Comparison of ENCODE assay signal across 8 cellular contexts in genomic region chr2:9753276-9753600, GRCh38.
DNase-seq lines count a peak whose midpoint lies in the region; ATAC-seq and TF ChIP-seq lines count a peak whose summit lies in the region.

No MANE protein-coding gene starts in this region.

- peak overlapping the region; percentile 82 for H3K27ac Mint-ChIP-seq in MCF 10A (ENCODE audit: low read depth, unreplicated experiment)

- no peak for TF ChIP-seq CTCF in MCF 10A (IDR thresholded peaks at IDR 0.05; ENCODE audit: unreplicated experiment)

- CTCF ChIA-PET in MCF 10A (lab: Yijun Ruan, JAX), result interaction anchor here (1.1 to 9.7 kb wide), 3 partner anchors 18 to 99 kb away, joined by 4 to 81 read pairs (median 8); no protein-coding TSS in a partner anchor

- no peaks in the 10 kb centered on the region for H3K9me3 Mint-ChIP-seq in MCF 10A (ENCODE audit: unreplicated experiment)

- H3K36me3 Mint-ChIP-seq in MCF 10A (ENCODE audit: insufficient read depth, unreplicated experiment), result no peaks in the 10 kb centered on the region

- H3K27me3 Mint-ChIP-seq in MCF 10A (ENCODE audit: insufficient read depth, unreplicated experiment), result no peaks in the 10 kb centered on the region

- DNase-seq in activated gamma-delta T cell treated with Interleukin-2 at 50 U/mL for 16 hours (peak; percentile 26), activated gamma-delta T cell (lab: John Stamatoyannopoulos, UW) (no peak), SKM-1 (lab: John Stamatoyannopoulos, UW; ENCODE audit: unreplicated experiment) (peak; percentile 35), MCF 10A (ENCODE audit: unreplicated experiment) (peak; percentile 97), left lobe of liver (ENCODE audit: low spot score) (no peak), NK-92 (lab: John Stamatoyannopoulos, UW; ENCODE audit: unreplicated experiment) (no peak)
- peak; percentile 27 to 44 for DNase-seq in stimulated activated CD8-positive, alpha-beta memory T cell treated with anti-CD3 and anti-CD28 coated beads, Interleukin-7, amount 100 ng/mL, for 4 hours (ENCODE audit: low read depth in 2 of 2)

- BruUV-seq in MCF 10A (replicated peaks; lab: Mats Ljungman, UMichigan), result no TSS peak

- POLR2A ChIA-PET in MCF 10A (lab: Yijun Ruan, JAX), result interaction anchor here (0.8 to 3.4 kb wide), 19 partner anchors 11 to 278 kb away, joined by 3 to 38 read pairs (median 4); partner anchors contain the start of genes ADAM17, IAH1, TAF1B and YWHAQ

- intact Hi-C loops in MCF 10A (cut with micrococcal nuclease), result loop anchor here (1.0 to 2.0 kb wide), 2 partner anchors 123 to 196 kb away; partner anchors contain the start of gene YWHAQ

- peak overlapping the region; percentile 69 for H3K4me3 Mint-ChIP-seq in MCF 10A (ENCODE audit: unreplicated experiment)

- peaks cover 36% of the 10 kb centered on the region for H3K4me1 Mint-ChIP-seq in MCF 10A (ENCODE audit: insufficient read depth, unreplicated experiment)

- peak; percentile 63 for ATAC-seq in HG03095 (IDR thresholded peaks at IDR 0.05; ENCODE audit: unreplicated experiment)
- peak; percentile 63 for ATAC-seq in left lobe of liver

Comparison
In these comparisons a context has a peak if more than half of its experiments do, and no peak if none do; other contexts are left out.
1. DNase-seq: peak in activated gamma-delta T cell treated with Interleukin-2 at 50 U/mL for 16 hours (single experiment), SKM-1 (single experiment), MCF 10A (single experiment) and stimulated activated CD8-positive, alpha-beta memory T cell treated with anti-CD3 and anti-CD28 coated beads, Interleukin-7, amount 100 ng/mL, for 4 hours (2 of 2); none in activated gamma-delta T cell (single experiment), left lobe of liver (single experiment) and NK-92 (single experiment).